20 cellular contexts compared by ENCODE assay signal in genomic region chr6:21019614-21020013, GRCh38.
DNase-seq lines count a peak whose midpoint lies in the region; TF ChIP-seq lines count a peak whose summit lies in the region.
"Had no signal": no experiment of that assay in that cellular context is flagged by ENCODE, and none has a peak within 500 bp of the region (broad histone marks: within the 10 kb centered on the region; RNA-seq: fewer than 3 reads in every experiment).

No MANE protein-coding gene starts in this region.

- DNase-seq in MCF 10A (ENCODE audit: unreplicated experiment) (no peak), breast epithelium (ENCODE audit: low spot score in 2 of 2) (no peak), SK-MEL-5 (ENCODE audit: low read depth, low spot score) (peak; percentile 40), epithelial cell of proximal tubule (ENCODE audit: low read depth) (no peak), type B pancreatic cell (ENCODE audit: extremely low spot score, unreplicated experiment) (no peak), SIG-M5 treated with dmso at 0.1 percent for 504 hours (lab: John Stamatoyannopoulos, UW; ENCODE audit: unreplicated experiment) (no peak), testis (no peak)
- no peak for DNase-seq in stimulated activated CD8-positive, alpha-beta memory T cell treated with anti-CD3 and anti-CD28 coated beads, Interleukin-4, amount 100 ng/mL, for 48 hours
- DNase-seq: activated CD4-positive, alpha-beta T cell treated with anti-CD3 and anti-CD28 coated beads for 36 hours; activated naive CD8-positive, alpha-beta T cell treated with anti-CD3 and anti-CD28 coated beads, Interleukin-2, amount 10 ng/mL, durations not matched to agents 7 days and 5 days; colonic mucosa; H7; KG1; mesenchymal stem cell; NCI-H1694; NCI-H526; T-helper 17 cell had no signal

- intact Hi-C loops in MCF 10A (cut with micrococcal nuclease) (loop anchor here (2.0 to 10.0 kb wide), 2 partner anchors 455 to 569 kb away; no protein-coding TSS in a partner anchor), breast epithelium (cut with DNase I; ENCODE audit: low total_unique reads) (no loop called here), testis (cut with DNase I; ENCODE audit: low total_unique reads) (no loop called here)

- WGBS in testis, 2 donors = 92 to 96% methylated on average over 2 of the region's 2 CpGs

- no peaks in the 10 kb centered on the region for H3K4me1 ChIP-seq in breast epithelium
- H3K4me1 ChIP-seq in testis = no peaks in the 10 kb centered on the region
- H3K4me1 ChIP-seq: colonic mucosa had no signal

- H3K4me3 Mint-ChIP-seq in MCF 10A (ENCODE audit: unreplicated experiment) (no peak overlapping the region), type B pancreatic cell (no peak overlapping the region)
- H3K4me3 Mint-ChIP-seq: activated CD4-positive, alpha-beta T cell treated with anti-CD3 and anti-CD28 coated beads for 36 hours; activated naive CD8-positive, alpha-beta T cell treated with anti-CD3 and anti-CD28 coated beads, Interleukin-2, amount 10 ng/mL, durations not matched to agents 7 days and 5 days; neural progenitor cell; stimulated activated memory B cell treated with anti-CD40 and anti-IgM and Interleukin-4, amounts not matched to agents 10 μg/mL and 1 μg/mL and 100 μg/mL, for 72 hours; T-helper 17 cell had no signal

- CTCF ChIA-PET in MCF 10A (lab: Yijun Ruan, JAX) = no interaction called here

- no peaks in the 10 kb centered on the region for H3K36me3 ChIP-seq in breast epithelium
- no peaks in the 10 kb centered on the region for H3K36me3 ChIP-seq in testis (ENCODE audit: low read depth, missing control alignments)
- H3K36me3 ChIP-seq: colonic mucosa, neural progenitor cell had no signal

- H3K27ac ChIP-seq in breast epithelium (no peak overlapping the region), testis (no peak overlapping the region)
- H3K27ac ChIP-seq: A549, colonic mucosa, neural progenitor cell had no signal

- TF ChIP-seq CTCF in MCF 10A (IDR thresholded peaks at IDR 0.05; ENCODE audit: unreplicated experiment) (peak; percentile 36), breast epithelium (IDR thresholded peaks at IDR 0.05) (no peak), epithelial cell of proximal tubule (conservative IDR thresholded peaks at IDR 0.05; ENCODE audit: low read depth, low read length) (peak; percentile 44), type B pancreatic cell (conservative IDR thresholded peaks at IDR 0.05) (peak; percentile 19), testis (IDR thresholded peaks at IDR 0.05) (peak in 1 of 3 experiments; percentile 12)

- H3K4me3 ChIP-seq in breast epithelium = no peak overlapping the region
- no peak overlapping the region for H3K4me3 ChIP-seq in epithelial cell of proximal tubule (ENCODE audit: low read depth, low read length)
- H3K4me3 ChIP-seq in testis = no peak overlapping the region
- H3K4me3 ChIP-seq: A549, colonic mucosa, neural progenitor cell had no signal

- H3K27ac Mint-ChIP-seq in MCF 10A (ENCODE audit: low read depth, unreplicated experiment) (no peak overlapping the region), type B pancreatic cell (no peak overlapping the region)
- H3K27ac Mint-ChIP-seq: activated CD4-positive, alpha-beta T cell treated with anti-CD3 and anti-CD28 coated beads for 36 hours; activated naive CD8-positive, alpha-beta T cell treated with anti-CD3 and anti-CD28 coated beads, Interleukin-2, amount 10 ng/mL, durations not matched to agents 7 days and 5 days; neural progenitor cell; stimulated activated memory B cell treated with anti-CD40 and anti-IgM and Interleukin-4, amounts not matched to agents 10 μg/mL and 1 μg/mL and 100 μg/mL, for 72 hours; T-helper 17 cell had no signal

- H3K27me3 Mint-ChIP-seq in MCF 10A (ENCODE audit: insufficient read depth, unreplicated experiment) = no peaks in the 10 kb centered on the region
- H3K27me3 Mint-ChIP-seq in type B pancreatic cell = no peaks in the 10 kb centered on the region
- H3K27me3 Mint-ChIP-seq: activated CD4-positive, alpha-beta T cell treated with anti-CD3 and anti-CD28 coated beads for 36 hours; activated naive CD8-positive, alpha-beta T cell treated with anti-CD3 and anti-CD28 coated beads, Interleukin-2, amount 10 ng/mL, durations not matched to agents 7 days and 5 days; stimulated activated memory B cell treated with anti-CD40 and anti-IgM and Interleukin-4, amounts not matched to agents 10 μg/mL and 1 μg/mL and 100 μg/mL, for 72 hours; T-helper 17 cell had no signal

- in situ Hi-C loops in SK-MEL-5 (cut with HindIII; ENCODE audit: low pct_unique_long_range_greater_than_20kb, low sequenced_read_pairs) = no loop called here

- H3K4me1 Mint-ChIP-seq in MCF 10A (ENCODE audit: insufficient read depth, unreplicated experiment) = peaks cover 18% of the 10 kb centered on the region
- peaks cover 19% of the 10 kb centered on the region for H3K4me1 Mint-ChIP-seq in type B pancreatic cell (ENCODE audit: unreplicated experiment)
- H3K4me1 Mint-ChIP-seq: activated CD4-positive, alpha-beta T cell treated with anti-CD3 and anti-CD28 coated beads for 36 hours; activated naive CD8-positive, alpha-beta T cell treated with anti-CD3 and anti-CD28 coated beads, Interleukin-2, amount 10 ng/mL, durations not matched to agents 7 days and 5 days; T-helper 17 cell had no signal

- BruUV-seq in MCF 10A (replicated peaks; lab: Mats Ljungman, UMichigan) = no TSS peak

- POLR2A ChIA-PET in MCF 10A (lab: Yijun Ruan, JAX) = no interaction called here

- TF ChIP-seq POLR2A in breast epithelium (IDR thresholded peaks at IDR 0.05) (no peak), testis (IDR thresholded peaks at IDR 0.05) (no peak)

- H3K9me3 ChIP-seq in breast epithelium = no peaks in the 10 kb centered on the region
- H3K9me3 ChIP-seq in testis = no peaks in the 10 kb centered on the region
- H3K9me3 ChIP-seq: colonic mucosa had no signal

- no peaks in the 10 kb centered on the region for H3K36me3 Mint-ChIP-seq in MCF 10A (ENCODE audit: insufficient read depth, unreplicated experiment)
- peaks cover 13% of the 10 kb centered on the region for H3K36me3 Mint-ChIP-seq in type B pancreatic cell
- H3K36me3 Mint-ChIP-seq: neural progenitor cell had no signal

- peaks cover 8% of the 10 kb centered on the region for H3K9me3 Mint-ChIP-seq in MCF 10A (ENCODE audit: unreplicated experiment)
- peaks cover 19% of the 10 kb centered on the region for H3K9me3 Mint-ChIP-seq in type B pancreatic cell
- H3K9me3 Mint-ChIP-seq: neural progenitor cell had no signal

- H3K27me3 ChIP-seq in breast epithelium (no peaks in the 10 kb centered on the region), testis (no peaks in the 10 kb centered on the region)
- H3K27me3 ChIP-seq: colonic mucosa, neural progenitor cell had no signal

Comparison
In these comparisons a context has a peak if more than half of its experiments do, and no peak if none do; other contexts are left out.
1. CTCF ChIP-seq: peak in MCF 10A (single experiment), epithelial cell of proximal tubule (single experiment) and type B pancreatic cell (single experiment); none in breast epithelium (0 of 3).